17 cellular contexts compared by ENCODE assay signal in genomic region chr12:130137141-130138018, GRCh38. TPM values are rescaled to one million over a fixed set of nuclear protein-coding genes. Genes with fewer than 3 reads are reported as not detected.
A peak's percentile ranks its signal among the peaks of the same experiment; 100 is the strongest.
DNase-seq lines count a peak whose midpoint lies in the region; ATAC-seq, FAIRE-seq and TF ChIP-seq lines count a peak whose summit lies in the region.
"Had no signal": no experiment of that assay in that cellular context is flagged by ENCODE, and none has a peak within 500 bp of the region (broad histone marks: within the 10 kb centered on the region; RNA-seq: fewer than 3 reads in every experiment).

No MANE protein-coding gene starts in this region.

- peaks cover 13% of the 10 kb centered on the region for H3K36me3 Mint-ChIP-seq in glutamatergic neuron (ENCODE audit: unreplicated experiment)
- H3K36me3 Mint-ChIP-seq: activated naive CD4-positive, alpha-beta T cell treated with anti-CD3 and anti-CD28 coated beads, Interleukin-2, amount 50 U/mL, for 72 hours; CD8-positive, alpha-beta T cell; natural killer cell had no signal

- no peak for ATAC-seq in GM18517 (IDR thresholded peaks at IDR 0.05; ENCODE audit: unreplicated experiment)
- ATAC-seq: CD8-positive, alpha-beta T cell; lower lobe of right lung; natural killer cell had no signal

- DNase-seq in DMS79 treated with DMSO at 0.1 percent for 48 hours (lab: John Stamatoyannopoulos, UW) (peak; percentile 25), DMS79 (lab: John Stamatoyannopoulos, UW) (no peak), NCI-H2196 (lab: John Stamatoyannopoulos, UW; ENCODE audit: unreplicated experiment) (peak; percentile 47), bronchial epithelial cell (ENCODE audit: low read depth) (peak; percentile 78), retina (peak; percentile 57), glutamatergic neuron (no peak)
- DNase-seq in activated naive CD4-positive, alpha-beta T cell treated with Interleukin-2 at 50 U/mL for 16 hours, result no peak
- DNase-seq: CD8-positive, alpha-beta T cell; hippocampal formation; lower lobe of right lung; natural killer cell; NCI-H446; SIG-M5 had no signal

- H3K9me3 Mint-ChIP-seq in glutamatergic neuron (ENCODE audit: unreplicated experiment), result peaks cover 23% of the 10 kb centered on the region
- H3K9me3 Mint-ChIP-seq: activated naive CD4-positive, alpha-beta T cell treated with anti-CD3 and anti-CD28 coated beads, Interleukin-2, amount 50 U/mL, for 72 hours; CD8-positive, alpha-beta T cell had no signal

- TF ChIP-seq CTCF in bronchial epithelial cell (IDR thresholded peaks at IDR 0.05; ENCODE audit: insufficient read depth, low read length, severe bottlenecking) (no peak), glutamatergic neuron (IDR thresholded peaks at IDR 0.05; ENCODE audit: partially characterized antibody, unreplicated experiment) (no peak)

- H3K36me3 ChIP-seq in bronchial epithelial cell (ENCODE audit: control insufficient read depth, insufficient read depth, low read length), result no peaks in the 10 kb centered on the region
- H3K36me3 ChIP-seq: lower lobe of right lung had no signal

- no peak overlapping the region for H3K4me3 Mint-ChIP-seq in glutamatergic neuron (ENCODE audit: unreplicated experiment)
- H3K4me3 Mint-ChIP-seq: CD8-positive, alpha-beta T cell; central memory CD8-positive, alpha-beta T cell; natural killer cell had no signal

- H3K4me1 Mint-ChIP-seq in glutamatergic neuron (ENCODE audit: low read depth, unreplicated experiment), result no peaks in the 10 kb centered on the region
- H3K4me1 Mint-ChIP-seq: central memory CD8-positive, alpha-beta T cell; natural killer cell had no signal

- H3K27ac Mint-ChIP-seq in glutamatergic neuron (ENCODE audit: unreplicated experiment), result no peak overlapping the region
- H3K27ac Mint-ChIP-seq: CD8-positive, alpha-beta T cell; natural killer cell had no signal

- FAIRE-seq in bronchial epithelial cell (lab: Jason Lieb, UNC), result no peak

- H3K27me3 ChIP-seq in bronchial epithelial cell (ENCODE audit: control insufficient read depth, insufficient read depth, low read length), result no peaks in the 10 kb centered on the region

- H3K4me3 ChIP-seq in bronchial epithelial cell (ENCODE audit: low read depth, low read length), result no peak overlapping the region
- H3K4me3 ChIP-seq: lower lobe of right lung had no signal

- peaks cover 9% of the 10 kb centered on the region for H3K27me3 Mint-ChIP-seq in glutamatergic neuron (ENCODE audit: unreplicated experiment)

RNA-seq across cellular contexts. Expression of gene FZD10, which starts 24.9 kb away (rescaled TPM):
- 0.26 and 0.77 TPM in 2 replicates for total RNA-seq in bronchial epithelial cell
- not detected for total RNA-seq in glutamatergic neuron (ENCODE audit: unreplicated experiment)
- total RNA-seq: activated CD8-positive, alpha-beta memory T cell treated with anti-CD3 and anti-CD28 coated beads for 36 hours; activated naive CD4-positive, alpha-beta T cell treated with anti-CD3 and anti-CD28 coated beads, Interleukin-2, amount 50 U/mL, for 72 hours; CD8-positive, alpha-beta T cell; natural killer cell had no signal

Comparison
In these comparisons a context has a peak if more than half of its experiments do, and no peak if none do; other contexts are left out.
1. DNase-seq: peak in DMS79 treated with DMSO at 0.1 percent for 48 hours (single experiment), NCI-H2196 (single experiment), bronchial epithelial cell (single experiment) and retina (single experiment); none in DMS79 (single experiment), activated naive CD4-positive, alpha-beta T cell treated with Interleukin-2 at 50 U/mL for 16 hours (single experiment) and glutamatergic neuron (single experiment).